In the genomic region with DNA sequence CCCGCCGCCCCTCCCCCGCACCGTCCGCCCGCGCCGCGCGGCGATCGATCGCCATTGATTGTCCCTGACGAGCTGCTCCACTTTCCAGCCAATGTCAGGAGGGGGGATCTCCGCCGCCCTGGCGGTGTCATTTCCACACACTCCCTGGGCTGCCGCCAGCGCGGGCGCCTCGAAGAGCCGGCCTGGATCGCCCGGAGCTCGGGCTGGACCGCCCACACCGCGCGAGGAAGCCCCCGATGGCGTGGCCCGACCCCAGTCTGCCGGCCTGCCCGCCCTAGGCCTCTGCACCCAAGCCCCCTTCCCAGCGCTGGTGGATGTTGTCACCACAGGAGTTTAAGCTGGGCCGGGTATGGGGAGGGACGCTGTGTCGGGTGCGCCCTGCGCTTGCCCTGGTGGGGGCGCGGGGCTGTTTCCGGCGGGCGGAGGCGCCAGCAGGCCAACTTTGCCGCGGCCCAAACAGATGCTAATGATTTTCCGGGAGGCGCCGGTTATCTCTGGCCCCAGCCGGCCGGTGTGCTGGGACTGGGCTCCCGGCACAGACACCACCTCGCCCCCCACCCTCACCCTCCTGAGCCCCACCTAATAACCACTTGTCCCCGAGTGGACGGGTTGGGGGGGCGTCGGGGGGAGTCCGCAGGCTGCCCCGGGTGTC, we compare ENCODE assay signal across 8 cellular contexts. TPM values are rescaled to one million over a fixed set of nuclear protein-coding genes. Genes with fewer than 3 reads are reported as not detected.
DNase-seq lines count a peak whose midpoint lies in the region; ATAC-seq and TF ChIP-seq lines count a peak whose summit lies in the region.

No MANE protein-coding gene starts in this region.

- H3K9me2 ChIP-seq in hepatocyte (replicated peaks; ENCODE audit: insufficient read depth): no peaks in the 10 kb centered on the region

- intact Hi-C loops in CD14-positive monocyte (cut with micrococcal nuclease) (loop anchor here (1.0 to 5.0 kb wide), 3 partner anchors 11 to 49 kb away; a partner anchor contains a TSS), body of pancreas (cut with DNase I) (loop anchor here (10.0 kb wide), 1 partner anchor 47 kb away; no protein-coding TSS in a partner anchor), prostate gland (cut with DNase I) (no loop called here)

- peak overlapping the region in 1 of 2 donors; percentile 13 for H3K4me3 ChIP-seq in body of pancreas
- peak overlapping the region; percentile 42 for H3K4me3 ChIP-seq in hepatocyte
- peak overlapping the region; percentile 32 to 45 for H3K4me3 ChIP-seq in prostate gland

- H3K4me2 ChIP-seq in hepatocyte: peak overlapping the region; percentile 94

- 0% methylated on average over 52 of the region's 62 CpGs; no CpG with 5 or more reads in 1 of the 2 donors for WGBS in body of pancreas, 2 donors
- 5% methylated on average over 23 of the region's 62 CpGs for WGBS in hepatocyte (ENCODE audit: low lambda C conversion rate, missing lambda C conversion rate)
- WGBS in prostate gland: under 1% methylated on average over 41 of the region's 62 CpGs

- no peaks in the 10 kb centered on the region for H3K27me3 ChIP-seq in body of pancreas
- no peaks in the 10 kb centered on the region for H3K27me3 ChIP-seq in hepatocyte
- no peaks in the 10 kb centered on the region for H3K27me3 ChIP-seq in prostate gland (replicated peaks; ENCODE audit: insufficient read depth)

- peak overlapping the region; percentile 45 to 77 (median 59) for H3K27ac Mint-ChIP-seq in CD14-positive monocyte

- H3K4me1 Mint-ChIP-seq in CD14-positive monocyte: peaks cover 36% of the 10 kb centered on the region

- peak overlapping the region; percentile 80 to 89 for H3K4me3 Mint-ChIP-seq in CD14-positive monocyte

- H3K36me3 ChIP-seq in body of pancreas (replicated peaks in 1 of 2; ENCODE audit: insufficient read depth in 1 of 2, low read depth in 2 of 2) (no peaks in the 10 kb centered on the region), hepatocyte (replicated peaks; ENCODE audit: insufficient read depth, low read depth) (no peaks in the 10 kb centered on the region), prostate gland (no peaks in the 10 kb centered on the region)

- H3K79me2 ChIP-seq in hepatocyte: peaks cover 13% of the 10 kb centered on the region

- no peaks in the 10 kb centered on the region for H3K9me3 ChIP-seq in body of pancreas
- H3K9me3 ChIP-seq in hepatocyte (ENCODE audit: low read depth): no peaks in the 10 kb centered on the region
- no peaks in the 10 kb centered on the region for H3K9me3 ChIP-seq in prostate gland

- peak; percentile 71 for DNase-seq in CD14-positive monocyte (ENCODE audit: low spot score)
- peak; percentile 36 to 50 for DNase-seq in Kasumi-1 (lab: John Stamatoyannopoulos, UW)
- DNase-seq in body of pancreas: peak; percentile 92 to 94 (median 93)
- DNase-seq in hepatocyte (ENCODE audit: low spot score): peak; percentile 91
- peak; percentile 80 for DNase-seq in prostate gland (ENCODE audit: low spot score)
- no peak for DNase-seq in cerebellar nuclear complex (lab: John Stamatoyannopoulos, UW)

- no peaks in the 10 kb centered on the region for H4K20me1 ChIP-seq in hepatocyte (ENCODE audit: insufficient read depth, poor library complexity, severe bottlenecking)

- peak overlapping the region; percentile 67 for H2AFZ ChIP-seq in hepatocyte

- peak overlapping the region; percentile 91 to 98 (median 98) for H3K27ac ChIP-seq in body of pancreas
- H3K27ac ChIP-seq in hepatocyte: peak overlapping the region; percentile 93
- H3K27ac ChIP-seq in prostate gland: peak overlapping the region; percentile 87 to 92

- H3K4me1 ChIP-seq in body of pancreas (peaks cover 66% of the 10 kb centered on the region), hepatocyte (ENCODE audit: insufficient read depth) (peaks cover 48% of the 10 kb centered on the region), prostate gland (replicated peaks) (peaks cover 23% of the 10 kb centered on the region)

- TF ChIP-seq CTCF in CD14-positive monocyte (IDR thresholded peaks at IDR 0.05) (no peak), body of pancreas (IDR thresholded peaks at IDR 0.05) (peak; percentile 10 to 62 (median 42)), hepatocyte (IDR thresholded peaks at IDR 0.05; ENCODE audit: poor library complexity) (peak; percentile 35), prostate gland (IDR thresholded peaks at IDR 0.05) (peak in 3 of 4 experiments; percentile 20 to 57 (median 42))

- peaks cover 19 to 53% (median 23%) of the 10 kb centered on the region in 3 donors for H3K27me3 Mint-ChIP-seq in CD14-positive monocyte (ENCODE audit: low read depth in 3 of 3)

- H3K9me3 Mint-ChIP-seq in CD14-positive monocyte: no peaks in the 10 kb centered on the region

- peak; percentile 18 for ATAC-seq in GM19395 (IDR thresholded peaks at IDR 0.05; ENCODE audit: unreplicated experiment)
- peak; percentile 77 for ATAC-seq in body of pancreas

- peaks cover 6 to 20% of the 10 kb centered on the region in 2 donors for H3K36me3 Mint-ChIP-seq in CD14-positive monocyte

- TF ChIP-seq POLR2A in Raji (IDR thresholded peaks at IDR 0.05; ENCODE audit: insufficient read depth, low read depth, low read length) (peak; percentile 28; the same call in 1 of the 2 replicates), body of pancreas (IDR thresholded peaks at IDR 0.05) (peak in 1 of 3 donors; percentile 14), prostate gland (IDR thresholded peaks at IDR 0.05) (peak; percentile 22)

RNA-seq across cellular contexts. Expression of a gene that starts 10.6 kb away (rescaled TPM):
- polyA plus RNA-seq in CD14-positive monocyte (10 to 100 TPM; 33.7 to 37.2 TPM), hepatocyte (98.7 and 106 TPM in 2 replicates)
- total RNA-seq in body of pancreas (10 to 100 TPM; 86.6 to 87.7 TPM), hepatocyte (90.9 and 110 TPM in 2 replicates), prostate gland (10 to 100 TPM; 47.4 to 47.7 TPM)

Comparison
In these comparisons a context has a peak if more than half of its experiments do, and no peak if none do; other contexts are left out.
1. DNase-seq: peak in CD14-positive monocyte (single experiment), Kasumi-1 (2 of 2), body of pancreas (4 of 4), hepatocyte (single experiment) and prostate gland (single experiment); none in cerebellar nuclear complex (0 of 2).
2. Peak in every context shown above with its lines, with median percentiles within 50 percentile points of each other: H3K27ac ChIP-seq.